9 cellular contexts compared by ENCODE assay signal in the genomic region with DNA sequence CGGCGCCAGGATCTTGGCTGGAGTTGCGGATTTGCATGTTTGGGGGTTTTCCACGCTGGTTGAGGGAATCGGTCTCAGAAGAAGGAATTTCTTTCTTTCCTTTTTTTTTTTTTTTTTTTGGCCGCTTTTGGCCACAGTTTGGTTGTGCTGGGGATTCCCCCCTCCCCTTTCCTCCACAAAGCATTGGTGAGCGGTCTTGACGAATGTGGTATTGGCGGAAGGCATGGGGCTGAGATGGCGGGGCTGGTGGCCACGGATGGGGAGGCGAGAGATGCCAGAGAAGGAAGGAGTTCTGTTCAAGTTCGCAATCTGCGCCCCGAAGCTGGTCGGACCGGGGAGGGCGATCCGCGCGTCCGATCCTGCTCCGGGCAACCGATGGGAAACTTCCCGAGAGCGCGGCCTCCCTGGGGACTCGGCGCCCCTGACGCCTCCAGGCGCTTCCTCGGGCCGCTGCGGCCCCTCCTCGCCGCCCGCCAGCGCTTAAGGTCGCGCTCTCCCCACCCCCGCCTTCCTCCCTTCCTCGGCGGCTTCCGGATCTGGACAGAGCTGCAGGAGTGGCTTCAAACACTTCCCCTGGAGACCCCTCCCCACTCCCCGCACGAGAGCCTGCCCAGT. TPM values are rescaled to one million over a fixed set of nuclear protein-coding genes. Genes with fewer than 3 reads are reported as not detected.
DNase-seq lines count a peak whose midpoint lies in the region; ATAC-seq and TF ChIP-seq lines count a peak whose summit lies in the region.
"Had no signal": no experiment of that assay in that cellular context is flagged by ENCODE, and none has a peak within 500 bp of the region (broad histone marks: within the 10 kb centered on the region; RNA-seq: fewer than 3 reads in every experiment).

No MANE protein-coding gene starts in this region.

- no peaks in the 10 kb centered on the region for H3K9me3 Mint-ChIP-seq in naive B cell

- no peak for TF ChIP-seq CTCF in NB4 (IDR thresholded peaks at IDR 0.05; ENCODE audit: low read depth, low read length)

- peak overlapping the region; percentile 21 for H3K4me3 ChIP-seq in NB4 (ENCODE audit: low read depth, low read length)
- H3K4me3 ChIP-seq: A549 had no signal

- peak overlapping the region; percentile 72 to 96 (median 92) for H3K4me3 Mint-ChIP-seq in naive B cell

- H3K36me3 Mint-ChIP-seq in naive B cell, result peaks cover 2% of the 10 kb centered on the region in 2 donors

- peaks cover 39 to 57% (median 42%) of the 10 kb centered on the region in 3 donors for H3K4me1 Mint-ChIP-seq in naive B cell

- ATAC-seq in naive B cell (ENCODE audit: low read depth in 2 of 2) (peak; percentile 49 to 55), GM18520 (IDR thresholded peaks at IDR 0.05; ENCODE audit: unreplicated experiment) (no peak)
- ATAC-seq: A549 had no signal

- no peak for TF ChIP-seq POLR2A in NB4 (IDR thresholded peaks at IDR 0.05; ENCODE audit: extremely low read depth, insufficient read length)

- DNase-seq in NCI-H1417 (lab: John Stamatoyannopoulos, UW) (peak in 2 of 3 experiments; percentile 56 to 66), NCI-H1417 treated with DMSO at 0.1 percent for 48 hours (lab: John Stamatoyannopoulos, UW) (no peak), NB4 (ENCODE audit: low read depth) (peak; percentile 67), ecto neural progenitor cell (ENCODE audit: low spot score) (peak; percentile 92), naive B cell (no peak), SKM-1 treated with dmso at 0.1 percent for 144 hours (lab: John Stamatoyannopoulos, UW; ENCODE audit: unreplicated experiment) (no peak), NCI-H1694 treated with DMSO at 0.1 percent for 48 hours (lab: John Stamatoyannopoulos, UW) (no peak)

- H3K27ac Mint-ChIP-seq in naive B cell, result peak overlapping the region in 5 of 6 donors; percentile 62 to 92 (median 87)

- peaks cover 23 to 33% (median 33%) of the 10 kb centered on the region in 3 donors for H3K27me3 Mint-ChIP-seq in naive B cell

RNA-seq across cellular contexts. Expression of a gene that starts 43.2 kb away (rescaled TPM):
- 1 to 10 TPM; 1.9 to 3.8 (median 2.6) TPM for polyA plus RNA-seq in naive B cell (ENCODE audit: low read depth in 6 of 6)

Comparison
In these comparisons a context has a peak if more than half of its experiments do, and no peak if none do; other contexts are left out.
1. DNase-seq: peak in NCI-H1417 (2 of 3), NB4 (single experiment) and ecto neural progenitor cell (single experiment); none in NCI-H1417 treated with DMSO at 0.1 percent for 48 hours (single experiment), naive B cell (single experiment), SKM-1 treated with dmso at 0.1 percent for 144 hours (single experiment) and NCI-H1694 treated with DMSO at 0.1 percent for 48 hours (single experiment).